Comparison of ENCODE assay signal across 1 cellular context in the genomic region with DNA sequence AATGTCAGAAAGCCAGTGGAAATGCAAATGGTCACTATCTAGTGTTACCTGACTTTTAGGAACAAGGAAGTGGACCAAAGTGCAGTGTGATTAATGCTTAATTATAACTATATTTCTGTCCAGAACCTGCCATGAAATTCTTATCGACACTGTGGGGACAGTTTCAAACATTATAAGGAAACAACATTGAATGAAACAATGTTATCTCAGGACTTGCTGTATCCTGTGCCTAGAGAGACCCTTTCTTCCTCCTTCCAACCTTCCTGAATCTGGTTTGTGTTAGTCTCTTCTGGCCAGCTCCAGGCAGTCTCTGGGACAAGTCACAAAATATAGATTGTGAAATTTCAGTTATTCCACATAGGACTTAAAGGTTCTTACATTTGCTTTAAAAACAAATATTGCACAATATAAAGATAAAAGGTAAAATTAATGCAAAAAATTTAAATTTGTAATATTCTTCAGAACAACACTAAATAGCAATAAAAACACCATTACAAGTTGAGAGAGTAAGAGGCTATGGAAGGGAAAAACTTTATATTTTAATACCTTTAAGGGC.
TF ChIP-seq lines count a peak whose summit lies in the region.

No MANE protein-coding gene starts in this region.

TF ChIP-seq in GM23338, 12 proteins besides CTCF, POLR2A, EP300 and RAD21 (continued from another document):
- TF ChIP-seq, protein P1, sequence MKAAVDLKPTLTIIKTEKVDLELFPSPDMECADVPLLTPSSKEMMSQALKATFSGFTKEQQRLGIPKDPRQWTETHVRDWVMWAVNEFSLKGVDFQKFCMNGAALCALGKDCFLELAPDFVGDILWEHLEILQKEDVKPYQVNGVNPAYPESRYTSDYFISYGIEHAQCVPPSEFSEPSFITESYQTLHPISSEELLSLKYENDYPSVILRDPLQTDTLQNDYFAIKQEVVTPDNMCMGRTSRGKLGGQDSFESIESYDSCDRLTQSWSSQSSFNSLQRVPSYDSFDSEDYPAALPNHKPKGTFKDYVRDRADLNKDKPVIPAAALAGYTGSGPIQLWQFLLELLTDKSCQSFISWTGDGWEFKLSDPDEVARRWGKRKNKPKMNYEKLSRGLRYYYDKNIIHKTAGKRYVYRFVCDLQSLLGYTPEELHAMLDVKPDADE (IDR thresholded peaks at IDR 0.05), result no peak
- TF ChIP-seq, protein P2, sequence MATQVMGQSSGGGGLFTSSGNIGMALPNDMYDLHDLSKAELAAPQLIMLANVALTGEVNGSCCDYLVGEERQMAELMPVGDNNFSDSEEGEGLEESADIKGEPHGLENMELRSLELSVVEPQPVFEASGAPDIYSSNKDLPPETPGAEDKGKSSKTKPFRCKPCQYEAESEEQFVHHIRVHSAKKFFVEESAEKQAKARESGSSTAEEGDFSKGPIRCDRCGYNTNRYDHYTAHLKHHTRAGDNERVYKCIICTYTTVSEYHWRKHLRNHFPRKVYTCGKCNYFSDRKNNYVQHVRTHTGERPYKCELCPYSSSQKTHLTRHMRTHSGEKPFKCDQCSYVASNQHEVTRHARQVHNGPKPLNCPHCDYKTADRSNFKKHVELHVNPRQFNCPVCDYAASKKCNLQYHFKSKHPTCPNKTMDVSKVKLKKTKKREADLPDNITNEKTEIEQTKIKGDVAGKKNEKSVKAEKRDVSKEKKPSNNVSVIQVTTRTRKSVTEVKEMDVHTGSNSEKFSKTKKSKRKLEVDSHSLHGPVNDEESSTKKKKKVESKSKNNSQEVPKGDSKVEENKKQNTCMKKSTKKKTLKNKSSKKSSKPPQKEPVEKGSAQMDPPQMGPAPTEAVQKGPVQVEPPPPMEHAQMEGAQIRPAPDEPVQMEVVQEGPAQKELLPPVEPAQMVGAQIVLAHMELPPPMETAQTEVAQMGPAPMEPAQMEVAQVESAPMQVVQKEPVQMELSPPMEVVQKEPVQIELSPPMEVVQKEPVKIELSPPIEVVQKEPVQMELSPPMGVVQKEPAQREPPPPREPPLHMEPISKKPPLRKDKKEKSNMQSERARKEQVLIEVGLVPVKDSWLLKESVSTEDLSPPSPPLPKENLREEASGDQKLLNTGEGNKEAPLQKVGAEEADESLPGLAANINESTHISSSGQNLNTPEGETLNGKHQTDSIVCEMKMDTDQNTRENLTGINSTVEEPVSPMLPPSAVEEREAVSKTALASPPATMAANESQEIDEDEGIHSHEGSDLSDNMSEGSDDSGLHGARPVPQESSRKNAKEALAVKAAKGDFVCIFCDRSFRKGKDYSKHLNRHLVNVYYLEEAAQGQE (IDR thresholded peaks at IDR 0.05; ENCODE audit: unreplicated experiment), result no peak
- TF ChIP-seq STAT1 (IDR thresholded peaks at IDR 0.05; ENCODE audit: unreplicated experiment) (no peak), POLR2AphosphoS5 (IDR thresholded peaks at IDR 0.05; ENCODE audit: low read depth) (no peak)
TF ChIP-seq in GM23338: peak in this region for 0.
